13 cellular contexts compared by ENCODE assay signal in genomic region chr1:38014724-38015424, GRCh38. TPM values are rescaled to one million over a fixed set of nuclear protein-coding genes. Genes with fewer than 3 reads are reported as not detected.
DNase-seq lines count a peak whose midpoint lies in the region; ATAC-seq and TF ChIP-seq lines count a peak whose summit lies in the region.
"Had no signal": no experiment of that assay in that cellular context is flagged by ENCODE, and none has a peak within 500 bp of the region (broad histone marks: within the 10 kb centered on the region; RNA-seq: fewer than 3 reads in every experiment).

No MANE protein-coding gene starts in this region.

- H3K27me3 ChIP-seq in A673 (replicated peaks; ENCODE audit: insufficient read depth, low read depth, low read length, poor library complexity) = no peaks in the 10 kb centered on the region
- no peaks in the 10 kb centered on the region for H3K27me3 ChIP-seq in DND-41 (ENCODE audit: insufficient read depth, low read length, poor library complexity)
- no peaks in the 10 kb centered on the region for H3K27me3 ChIP-seq in adipocyte (replicated peaks; ENCODE audit: control insufficient read depth, insufficient read depth, low read length)
- H3K27me3 ChIP-seq in muscle layer of duodenum (ENCODE audit: low read depth, low read length) = no peaks in the 10 kb centered on the region

- H4K20me1 ChIP-seq in DND-41 (ENCODE audit: insufficient read depth, low read length) = peaks cover 31% of the 10 kb centered on the region; the same call in 1 of the 2 replicates

- peak overlapping the region; percentile 94; the same call in 1 of the 2 replicates for H3K4me2 ChIP-seq in DND-41 (ENCODE audit: insufficient read depth, low read length)

- H3K4me3 ChIP-seq in A673 (ENCODE audit: low read depth, low read length, poor library complexity, severe bottlenecking) (peak overlapping the region; percentile 57), DND-41 (ENCODE audit: low read depth in 1 of 2, low read length in 2 of 2) (no peak overlapping the region), adipocyte (ENCODE audit: low read length) (peak overlapping the region; percentile 94), muscle layer of duodenum (ENCODE audit: low read depth in 1 of 2, low read length in 2 of 2) (no peak overlapping the region)
- H3K4me3 ChIP-seq: mucosa of descending colon had no signal

- CTCF ChIA-PET in A673 (lab: Charles Lee) = interaction anchor here (1.0 kb wide), 1 partner anchor 12 kb away, joined by 3 read pairs; no protein-coding TSS in a partner anchor

- intact Hi-C loops in A673 (cut with micrococcal nuclease; ENCODE audit: unreplicated experiment) = loop anchor here (10.0 kb wide), 1 partner anchor 320 kb away; the partner anchor contains the start of gene CDCA8

- H3K4me1 ChIP-seq in A673 (ENCODE audit: insufficient read depth, low read length, poor library complexity, severe bottlenecking) (peaks cover 36% of the 10 kb centered on the region), DND-41 (ENCODE audit: insufficient read depth, low read length) (peaks cover 37% of the 10 kb centered on the region), adipocyte (ENCODE audit: control insufficient read depth, insufficient read depth, low read length) (peaks cover 38% of the 10 kb centered on the region), muscle layer of duodenum (ENCODE audit: control insufficient read depth in 1 of 2, insufficient read depth in 2 of 2, low read length in 2 of 2) (peaks cover 9 to 43% of the 10 kb centered on the region in 2 donors)

- no TSS peak for BruUV-seq in A673 (replicated peaks; lab: Mats Ljungman, UMichigan)

- H3K36me3 ChIP-seq in A673 (ENCODE audit: insufficient read depth, low read length, poor library complexity, severe bottlenecking) = peaks cover 54% of the 10 kb centered on the region
- H3K36me3 ChIP-seq in DND-41 (ENCODE audit: insufficient read depth, low read length) = peaks cover 57% of the 10 kb centered on the region
- peaks cover 39% of the 10 kb centered on the region for H3K36me3 ChIP-seq in adipocyte (ENCODE audit: control insufficient read depth, insufficient read depth, low read length, severe bottlenecking)
- peaks cover 20 to 22% of the 10 kb centered on the region in 2 donors for H3K36me3 ChIP-seq in muscle layer of duodenum (ENCODE audit: control insufficient read depth in 1 of 2, insufficient read depth in 2 of 2, low read length in 2 of 2)

- H3K27ac ChIP-seq in A673 (ENCODE audit: low read depth, low read length, poor library complexity, severe bottlenecking) (peak overlapping the region; percentile 83), DND-41 (ENCODE audit: low read length) (no peak overlapping the region), muscle layer of duodenum (ENCODE audit: low read length) (peak overlapping the region; percentile 65)

- peaks cover 58% of the 10 kb centered on the region for H3K79me2 ChIP-seq in DND-41 (ENCODE audit: insufficient read depth, low read length)

- DNase-seq in A673 (ENCODE audit: low spot score) (no peak), DND-41 (no peak), adipocyte (ENCODE audit: low read depth) (no peak)
- no peak for DNase-seq in stimulated activated CD4-positive, alpha-beta T cell treated with anti-CD3 and anti-CD28 coated beads, Interleukin-1b, Interleukin-23, amount 100 ng/mL, for 48 hours
- DNase-seq: activated CD4-positive, alpha-beta T cell treated with anti-CD3 and anti-CD28 coated beads, Interleukin-2, amount 50 U/mL, for 48 hours; mucosa of descending colon; NCI-H1436; NCI-H524 had no signal

- POLR2A ChIA-PET in A673 (lab: Charles Lee; ENCODE audit: low non-redundant PET) = interaction anchor here (0.6 kb wide), 1 partner anchor 12 kb away, joined by 3 read pairs; no protein-coding TSS in a partner anchor

- H3K9ac ChIP-seq in DND-41 (ENCODE audit: low read depth, low read length) (no peak overlapping the region), adipocyte (ENCODE audit: low read length) (peak overlapping the region; percentile 76)

- H3K9me3 ChIP-seq in A673 (ENCODE audit: low read depth, low read length, poor library complexity, severe bottlenecking) = no peaks in the 10 kb centered on the region
- no peaks in the 10 kb centered on the region for H3K9me3 ChIP-seq in DND-41 (ENCODE audit: insufficient read depth, low read length, severe bottlenecking)
- no peaks in the 10 kb centered on the region for H3K9me3 ChIP-seq in adipocyte (ENCODE audit: control insufficient read depth, low read length)
- H3K9me3 ChIP-seq in muscle layer of duodenum (ENCODE audit: control insufficient read depth in 1 of 2, low read length in 2 of 2) = no peaks in the 10 kb centered on the region
- H3K9me3 ChIP-seq: mucosa of descending colon had no signal

- H2AFZ ChIP-seq in DND-41 (ENCODE audit: low read depth, low read length) = no peak overlapping the region

- TF ChIP-seq CTCF in A673 (conservative IDR thresholded peaks at IDR 0.05; ENCODE audit: low read depth, low read length) (no peak), DND-41 (IDR thresholded peaks at IDR 0.05; ENCODE audit: borderline replicate concordance, extremely low read depth, low read length, poor library complexity, severe bottlenecking) (no peak)

- ATAC-seq in DND-41 (ENCODE audit: insufficient read depth, low read depth) = no peak
- no peak for ATAC-seq in HG03378 (IDR thresholded peaks at IDR 0.05; ENCODE audit: unreplicated experiment)
- no peak for ATAC-seq in GM21529 (IDR thresholded peaks at IDR 0.05; ENCODE audit: unreplicated experiment)
- ATAC-seq in HG03108 (IDR thresholded peaks at IDR 0.05; ENCODE audit: unreplicated experiment) = no peak
- ATAC-seq: mucosa of descending colon had no signal

RNA-seq across cellular contexts. Expression of gene UTP11, which starts 2.3 kb away (rescaled TPM):
- 109 and 113 TPM in 2 replicates for total RNA-seq in A673 (2021)

RNA-seq across cellular contexts. Expression of gene FHL3, which starts 9.6 kb away (rescaled TPM):
- total RNA-seq in A673 (2021) = 89.5 and 106 TPM in 2 replicates

RNA-seq across cellular contexts. Expression of gene SF3A3, which starts 25.1 kb away (rescaled TPM):
- total RNA-seq in A673 (2021) = 184 and 194 TPM in 2 replicates

RNA-seq across cellular contexts. Expression of gene POU3F1, which starts 31.7 kb away (rescaled TPM):
- 83.3 and 92.9 TPM in 2 replicates for total RNA-seq in A673 (2021)
- total RNA-seq: mucosa of descending colon; T-helper 2 cell treated with Interferon-gamma antibody and Interleukin-4, amounts not matched to agents 100 ng/mL and 5 ng/mL, for 36 hours had no signal

Comparison
In these comparisons a context has a peak if more than half of its experiments do, and no peak if none do; other contexts are left out.
1. H3K4me3 ChIP-seq: peak in A673 (single experiment) and adipocyte (single experiment); none in DND-41 (0 of 2) and muscle layer of duodenum (0 of 2).